21 cellular contexts compared by ENCODE assay signal in genomic region chr2:157075924-157076323, GRCh38.
"Had no signal": no experiment of that assay in that cellular context is flagged by ENCODE, and none has a peak within 500 bp of the region (broad histone marks: within the 10 kb centered on the region; RNA-seq: fewer than 3 reads in every experiment).

No MANE protein-coding gene starts in this region.

- H3K4me3 ChIP-seq: coronary artery, dorsolateral prefrontal cortex, heart left ventricle, lung, spleen, stomach, thoracic aorta, transverse colon had no signal

- H3K36me3 Mint-ChIP-seq: natural killer cell treated with Interleukin-12 subunit alpha and Interleukin-12 subunit beta and Interleukin-15 and Interleukin-18, amount 100 ng/mL, for 72 hours; stimulated activated naive B cell treated with anti-CD40 and anti-IgM and Interleukin-4, amounts not matched to agents 10 μg/mL and 1 μg/mL and 100 μg/mL, for 72 hours had no signal

- H3K36me3 ChIP-seq: heart left ventricle, spleen, stomach, thoracic aorta, transverse colon had no signal

- H3K27me3 Mint-ChIP-seq: natural killer cell treated with Interleukin-12 subunit alpha and Interleukin-12 subunit beta and Interleukin-15 and Interleukin-18, amount 100 ng/mL, for 72 hours; stimulated activated naive B cell treated with anti-CD40 and anti-IgM and Interleukin-4, amounts not matched to agents 10 μg/mL and 1 μg/mL and 100 μg/mL, for 72 hours had no signal

- H3K27ac ChIP-seq: coronary artery, dorsolateral prefrontal cortex, heart left ventricle, spleen, stomach, thoracic aorta, transverse colon had no signal

- H3K4me1 ChIP-seq: spleen, stomach, transverse colon had no signal

- DNase-seq: effector CD8-positive, alpha-beta T cell; heart left ventricle; hippocampal formation; mesenchymal stem cell; midbrain; posterior cingulate gyrus; spleen; stimulated activated CD4-positive, alpha-beta T cell treated with anti-CD3 and anti-CD28 coated beads, Interleukin-15, amount 100 ng/mL, for 24 hours; stimulated activated CD4-positive, alpha-beta T cell treated with anti-CD3 and anti-CD28 coated beads, Interleukin-1b, Interleukin-23, amount 100 ng/mL, for 48 hours; stimulated activated CD4-positive, alpha-beta T cell treated with anti-CD3 and anti-CD28 coated beads, Interleukin-4, amount 100 ng/mL, for 24 hours; stimulated activated naive B cell treated with anti-CD40 and anti-IgM and Interleukin-4, amounts not matched to agents 10 μg/mL and 1 μg/mL and 100 μg/mL, for 72 hours; stomach; substantia nigra; transverse colon had no signal

- H3K27me3 ChIP-seq: dorsolateral prefrontal cortex, heart left ventricle, spleen, stomach, transverse colon had no signal

- H3K27ac Mint-ChIP-seq: natural killer cell treated with Interleukin-12 subunit alpha and Interleukin-12 subunit beta and Interleukin-15 and Interleukin-18, amount 100 ng/mL, for 72 hours; stimulated activated naive B cell treated with anti-CD40 and anti-IgM and Interleukin-4, amounts not matched to agents 10 μg/mL and 1 μg/mL and 100 μg/mL, for 72 hours had no signal

- H3K4me3 Mint-ChIP-seq: natural killer cell treated with Interleukin-12 subunit alpha and Interleukin-12 subunit beta and Interleukin-15 and Interleukin-18, amount 100 ng/mL, for 72 hours; stimulated activated naive B cell treated with anti-CD40 and anti-IgM and Interleukin-4, amounts not matched to agents 10 μg/mL and 1 μg/mL and 100 μg/mL, for 72 hours had no signal

- ATAC-seq: left lobe of liver; natural killer cell treated with Interleukin-12 subunit alpha and Interleukin-12 subunit beta and Interleukin-15 and Interleukin-18, amount 100 ng/mL, for 72 hours; sciatic nerve; stimulated activated naive B cell treated with anti-CD40 and anti-IgM and Interleukin-4, amounts not matched to agents 10 μg/mL and 1 μg/mL and 100 μg/mL, for 72 hours had no signal

- H3K9me3 ChIP-seq: thoracic aorta, transverse colon had no signal
